ENCODE assay signal across 8 cellular contexts in the genomic region with DNA sequence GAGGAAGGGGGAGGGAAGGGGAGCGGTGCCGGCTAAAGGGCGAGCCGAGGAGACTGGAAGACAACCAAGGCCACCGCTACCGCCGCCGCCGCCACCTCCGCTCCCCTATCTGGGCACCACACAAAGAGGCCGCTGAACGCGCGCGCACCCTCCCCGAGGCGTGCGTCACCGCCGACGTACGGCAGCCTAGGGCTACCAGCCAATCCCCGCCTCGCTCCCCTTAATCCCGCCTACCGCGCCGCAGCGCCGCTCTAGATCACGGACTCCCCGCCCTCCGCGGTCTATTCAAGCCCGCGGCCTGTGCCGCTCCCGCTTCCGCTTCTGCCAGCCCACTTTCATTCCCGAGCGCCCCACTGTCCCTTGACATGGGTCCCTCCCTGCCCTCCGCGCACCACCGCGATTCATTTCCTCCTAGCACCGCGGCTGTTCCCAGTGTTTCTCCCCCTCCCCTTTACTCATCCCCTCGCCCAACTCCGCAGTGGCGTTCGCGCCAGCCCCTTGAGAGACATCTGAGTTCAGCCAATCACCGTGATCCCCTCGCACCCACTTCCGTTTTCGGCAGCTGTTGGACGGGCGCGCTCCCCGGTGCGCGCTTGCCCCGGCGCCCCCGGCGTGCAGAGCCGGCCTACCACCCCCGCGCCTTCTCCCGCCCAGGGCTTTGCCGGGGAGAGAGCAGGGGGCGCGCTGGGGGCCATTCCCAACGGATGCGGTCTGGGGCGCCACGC. TPM values are rescaled to one million over a fixed set of nuclear protein-coding genes. Genes with fewer than 3 reads are reported as not detected.
DNase-seq lines count a peak whose midpoint lies in the region; ATAC-seq and TF ChIP-seq lines count a peak whose summit lies in the region.

TSS of gene HNRNPA0 (minus strand) at position 128 of the 725 bp plus-strand sequence. CDS start 297 bp downstream, outside the sequence.

- no peaks in the 10 kb centered on the region for H3K9me3 ChIP-seq in right lobe of liver

- peak; percentile 96 for DNase-seq in CD14-positive monocyte (ENCODE audit: low spot score)
- peak; percentile 95 for DNase-seq in NCI-H774 (lab: John Stamatoyannopoulos, UW)
- peak; percentile 96 for DNase-seq in activated CD4-positive, alpha-beta T cell treated with anti-CD3 and anti-CD28 coated beads, Interleukin-2, amount 50 U/mL, for 4 hours
- peak; percentile 94 to 98 for DNase-seq in dermis microvascular lymphatic vessel endothelial cell (ENCODE audit: low read depth in 2 of 2)
- peak; percentile 98 to 99 (median 98) for DNase-seq in right lobe of liver
- peak; percentile 95 to 96 for DNase-seq in stimulated activated CD4-positive, alpha-beta T cell treated with anti-CD3 and anti-CD28 coated beads, Interleukin-4, amount 100 ng/mL, for 4 hours

- peaks cover 0 to 17% (median 5%) of the 10 kb centered on the region in 4 donors for H3K4me1 ChIP-seq in right lobe of liver

- peak; percentile 98 for TF ChIP-seq POLR2A in right lobe of liver (IDR thresholded peaks at IDR 0.05)

- H3K27ac Mint-ChIP-seq in CD14-positive monocyte: peak within 1 kb of the TSS; percentile 100

- H3K27me3 Mint-ChIP-seq in CD14-positive monocyte (ENCODE audit: low read depth in 3 of 3): peaks cover 0 to 2% (median 0%) of the 10 kb centered on the region in 3 donors

- peak within 1 kb of the TSS; percentile 99 for H3K27ac ChIP-seq in right lobe of liver

- H3K4me3 ChIP-seq in right lobe of liver: peak within 1 kb of the TSS; percentile 79 to 83 (median 80)

- H3K4me1 Mint-ChIP-seq in CD14-positive monocyte: peaks cover 26% of the 10 kb centered on the region

- no peak for TF ChIP-seq CTCF in CD14-positive monocyte (IDR thresholded peaks at IDR 0.05)
- no peak for TF ChIP-seq CTCF in right lobe of liver (IDR thresholded peaks at IDR 0.05)

- H3K27me3 ChIP-seq in right lobe of liver: no peaks in the 10 kb centered on the region

- ATAC-seq in GM19395 (IDR thresholded peaks at IDR 0.05; ENCODE audit: unreplicated experiment) (peak; percentile 84), HG03565 (IDR thresholded peaks at IDR 0.05; ENCODE audit: unreplicated experiment) (peak; percentile 71), right lobe of liver (peak; percentile 89 to 94 (median 92))

- no peaks in the 10 kb centered on the region for H3K36me3 ChIP-seq in right lobe of liver

- intact Hi-C loops in CD14-positive monocyte (cut with micrococcal nuclease) (loop anchor here in 1 of 2 donors (5.0 kb wide), 1 partner anchor 278 kb away; the partner anchor contains the start of gene FAM13B), right lobe of liver (cut with DNase I) (no loop called here)

- peaks cover 3 to 5% of the 10 kb centered on the region in 2 donors for H3K36me3 Mint-ChIP-seq in CD14-positive monocyte

- 0% methylated on average over 19 of the region's 77 CpGs for WGBS in right lobe of liver (ENCODE audit: insufficient coverage, low coverage, low lambda C conversion rate, missing lambda C conversion rate)

- H3K4me3 Mint-ChIP-seq in CD14-positive monocyte: peak within 1 kb of the TSS; percentile 92 to 99

- H3K9me3 Mint-ChIP-seq in CD14-positive monocyte: peaks cover 0 to 2% (median 0%) of the 10 kb centered on the region in 7 donors

RNA-seq across cellular contexts. Expression of gene HNRNPA0, which starts in this region (rescaled TPM):
- 10 to 100 TPM in 1 of 2 donors, 1 to 10 TPM in 1; 8.3 to 10.8 TPM for polyA plus RNA-seq in CD14-positive monocyte
- total RNA-seq in dermis microvascular lymphatic vessel endothelial cell (13.0 and 18.6 TPM in 2 replicates), right lobe of liver (1 to 10 TPM; 3.6 to 9.8 (median 8.1) TPM)

Comparison
In these comparisons a context has a peak if more than half of its experiments do, and no peak if none do; other contexts are left out.
1. Peak in every context shown above with its lines: DNase-seq, ATAC-seq, H3K4me3 ChIP-seq and H3K27ac ChIP-seq.